2 cellular contexts compared by ENCODE assay signal in genomic region chr4:124278477-124278876, GRCh38.
TF ChIP-seq lines count a peak whose summit lies in the region.

No MANE protein-coding gene starts in this region.

TF ChIP-seq in HepG2, 621 proteins besides CTCF, POLR2A, EP300 and RAD21 (continued from another document):
- no peak for TF ChIP-seq ZBTB33 (CRISPR knock-in tag; IDR thresholded peaks at IDR 0.05)
- TF ChIP-seq CEBPG (CRISPR knock-in tag; IDR thresholded peaks at IDR 0.05) = no peak
- no peak for TF ChIP-seq ZNF33B (CRISPR knock-in tag; IDR thresholded peaks at IDR 0.05)
- TF ChIP-seq ATF5 (CRISPR knock-in tag; IDR thresholded peaks at IDR 0.05; ENCODE audit: low read depth) = no peak
- TF ChIP-seq IRX3 (CRISPR knock-in tag; IDR thresholded peaks at IDR 0.05; ENCODE audit: borderline replicate concordance, low read depth) = no peak
- no peak for TF ChIP-seq SP5 (CRISPR knock-in tag; IDR thresholded peaks at IDR 0.05; ENCODE audit: borderline replicate concordance, low read depth)
- no peak for TF ChIP-seq ZNF589 (CRISPR knock-in tag; conservative IDR thresholded peaks at IDR 0.05)
- no peak for TF ChIP-seq ZNF350 (CRISPR knock-in tag; IDR thresholded peaks at IDR 0.05; ENCODE audit: borderline replicate concordance, low read depth)

TF ChIP-seq in SK-N-SH treated with all-trans-retinoic acid at 6 μM for 48 hours, 23 proteins besides CTCF, POLR2A, EP300 and RAD21 (continued from another document):
- TF ChIP-seq CREB5 (CRISPR knock-in tag; IDR thresholded peaks at IDR 0.05; ENCODE audit: low read depth) (peak; percentile 93), ZFP30 (CRISPR knock-in tag; IDR thresholded peaks at IDR 0.05) (no peak), ZNF8 (CRISPR knock-in tag; IDR thresholded peaks at IDR 0.05) (no peak), ARNTL (CRISPR knock-in tag; IDR thresholded peaks at IDR 0.05; ENCODE audit: borderline replicate concordance, low read depth) (no peak), ISL1 (CRISPR knock-in tag; IDR thresholded peaks at IDR 0.05) (peak; percentile 92), SNAI2 (CRISPR knock-in tag; IDR thresholded peaks at IDR 0.05) (peak; percentile 54; the same call in 1 of the 2 replicates), ESRRG (CRISPR knock-in tag; IDR thresholded peaks at IDR 0.05) (0 out of 2 replicates have a peak, but pooled peaks have one; percentile 57), PPARA (CRISPR knock-in tag; IDR thresholded peaks at IDR 0.05; ENCODE audit: borderline replicate concordance) (no peak), ZFP3 (CRISPR knock-in tag; IDR thresholded peaks at IDR 0.05) (no peak), TCF4 (CRISPR knock-in tag; IDR thresholded peaks at IDR 0.05; ENCODE audit: borderline replicate concordance) (peak; percentile 98), OSR1 (CRISPR knock-in tag; IDR thresholded peaks at IDR 0.05) (no peak), CSDC2 (CRISPR knock-in tag; IDR thresholded peaks at IDR 0.05) (no peak), PATZ1 (CRISPR knock-in tag; IDR thresholded peaks at IDR 0.05; ENCODE audit: borderline replicate concordance) (peak; percentile 54; the same call in 1 of the 2 replicates), ZNF70 (CRISPR knock-in tag; IDR thresholded peaks at IDR 0.05) (no peak), BACH2 (CRISPR knock-in tag; IDR thresholded peaks at IDR 0.05; ENCODE audit: borderline replicate concordance) (no peak)
